22 cellular contexts compared by ENCODE assay signal in the genomic region with DNA sequence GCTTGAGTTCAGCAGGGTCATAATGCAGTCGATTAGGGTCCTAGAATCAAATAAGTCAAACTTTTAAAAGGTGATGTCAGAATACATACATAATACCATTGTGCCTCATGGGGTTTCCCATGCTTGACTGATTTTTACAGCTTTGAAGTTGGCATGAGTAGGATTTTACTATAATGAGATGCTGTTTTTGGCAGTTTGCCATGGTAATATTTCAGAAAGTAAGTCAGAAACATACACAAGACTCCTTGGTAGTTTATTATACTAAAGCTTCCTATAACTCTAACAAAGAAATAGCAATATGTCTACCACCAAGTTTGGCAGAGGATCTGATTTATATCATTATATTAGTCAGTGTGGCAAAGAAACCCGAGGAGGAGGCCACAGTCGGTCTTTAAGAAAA. TPM values are rescaled to one million over a fixed set of nuclear protein-coding genes. Genes with fewer than 3 reads are reported as not detected.
DNase-seq lines count a peak whose midpoint lies in the region; ATAC-seq, FAIRE-seq and TF ChIP-seq lines count a peak whose summit lies in the region.
"Had no signal": no experiment of that assay in that cellular context is flagged by ENCODE, and none has a peak within 500 bp of the region (broad histone marks: within the 10 kb centered on the region; RNA-seq: fewer than 3 reads in every experiment).

No MANE protein-coding gene starts in this region.

- no peak overlapping the region for H3K56ac ChIP-seq in IMR-90 (ENCODE audit: extremely low read depth, insufficient read depth, low read length)

- H2BK5ac ChIP-seq in IMR-90 (ENCODE audit: low read depth, low read length, poor library complexity, severe bottlenecking): no peak overlapping the region

- H3K9me3 ChIP-seq in A549: no peaks in the 10 kb centered on the region
- no peaks in the 10 kb centered on the region for H3K9me3 ChIP-seq in IMR-90 (ENCODE audit: control insufficient read depth, insufficient read depth, low read length)
- H3K9me3 ChIP-seq: left ventricle myocardium inferior, right lobe of liver, SJSA1, stomach, uterus had no signal

- no peaks in the 10 kb centered on the region for H3K9me3 Mint-ChIP-seq in naive thymus-derived CD8-positive, alpha-beta T cell

- H3K4me1 ChIP-seq in A549: no peaks in the 10 kb centered on the region
- H3K4me1 ChIP-seq in IMR-90 (ENCODE audit: control insufficient read depth, insufficient read depth, low read length): no peaks in the 10 kb centered on the region
- H3K4me1 ChIP-seq: left ventricle myocardium inferior, SJSA1, stomach, uterus had no signal

- TF ChIP-seq POLR2A in A549 (IDR thresholded peaks at IDR 0.05; ENCODE audit: low read length): no peak
- TF ChIP-seq POLR2A in IMR-90 (IDR thresholded peaks at IDR 0.05; ENCODE audit: low read depth, low read length): no peak

- peaks cover 4 to 76% (median 6%) of the 10 kb centered on the region in 3 donors for H3K36me3 Mint-ChIP-seq in naive thymus-derived CD8-positive, alpha-beta T cell

- no peaks in the 10 kb centered on the region for H3K27me3 Mint-ChIP-seq in naive thymus-derived CD8-positive, alpha-beta T cell

- DNase-seq in A549 (ENCODE audit: low read depth in 1 of 2, low spot score in 1 of 2) (no peak), IMR-90 (peak; percentile 12), RCC 7860 (ENCODE audit: low spot score) (peak; percentile 51), glomerular endothelial cell (ENCODE audit: extremely low read depth, low read depth, low spot score) (peak; percentile 9)
- no peak for DNase-seq in stimulated activated naive CD4-positive, alpha-beta T cell treated with Interleukin-2 at 50 U/mL for 16 hours (lab: John Stamatoyannopoulos, UW)
- no peak for DNase-seq in NK-92 treated with Interleukin-12 subunit alpha and Interleukin-12 subunit beta, amount 100 ng/mL, for 24 hours (lab: John Stamatoyannopoulos, UW)
- DNase-seq in naive thymus-derived CD8-positive, alpha-beta T cell: no peak
- DNase-seq: amniotic stem cell, cerebellar nuclear complex, endodermal cell, foreskin melanocyte, GDM1, left ventricle myocardium inferior, NCI-H1048, occipital lobe, right lobe of liver, stomach, uterus had no signal

- no peaks in the 10 kb centered on the region for H3K27me3 ChIP-seq in IMR-90 (ENCODE audit: control insufficient read depth, insufficient read depth, low read length)
- H3K27me3 ChIP-seq: right lobe of liver, SJSA1, stomach, uterus had no signal

- H3K4ac ChIP-seq in IMR-90 (ENCODE audit: low read depth, low read length): no peak overlapping the region

- no peak overlapping the region for H3K4me3 Mint-ChIP-seq in naive thymus-derived CD8-positive, alpha-beta T cell
- H3K4me3 Mint-ChIP-seq: endodermal cell had no signal

- no peak overlapping the region for H2BK20ac ChIP-seq in IMR-90 (ENCODE audit: low read depth, low read length)

- TF ChIP-seq CTCF in A549 (IDR thresholded peaks at IDR 0.05) (no peak), IMR-90 (conservative IDR thresholded peaks at IDR 0.05; ENCODE audit: low read depth, low read length) (no peak)

- no peak overlapping the region for H3K18ac ChIP-seq in IMR-90 (ENCODE audit: low read depth, low read length)

- H2AK9ac ChIP-seq in IMR-90 (replicated peaks; ENCODE audit: low read depth, low read length, poor library complexity): no peak overlapping the region

- no peak overlapping the region for H4K5ac ChIP-seq in IMR-90 (ENCODE audit: low read depth, low read length)

- no peak overlapping the region for H2BK15ac ChIP-seq in IMR-90 (ENCODE audit: low read depth, low read length)

- no peak for TF ChIP-seq RAD21 in A549 (conservative IDR thresholded peaks at IDR 0.05 in 1 of 2, IDR thresholded peaks at IDR 0.05 in 1 of 2)
- no peak for TF ChIP-seq RAD21 in IMR-90 (IDR thresholded peaks at IDR 0.05; ENCODE audit: low read length)

- no peaks in the 10 kb centered on the region for H3K79me1 ChIP-seq in IMR-90 (ENCODE audit: low read depth in 1 of 2, low read length in 2 of 2)

- H3K14ac ChIP-seq in IMR-90 (replicated peaks; ENCODE audit: low read depth, low read length): no peak overlapping the region

- intact Hi-C loops in IMR-90 (cut with micrococcal nuclease): no loop called here

- H4K8ac ChIP-seq in IMR-90 (ENCODE audit: low read depth in 2 of 2, low read length in 2 of 2): no peak overlapping the region

- H3K36me3 ChIP-seq in IMR-90 (ENCODE audit: control insufficient read depth, insufficient read depth, low read length): peaks cover 3% of the 10 kb centered on the region
- H3K36me3 ChIP-seq: uterus had no signal

- H2AFZ ChIP-seq in IMR-90 (replicated peaks; ENCODE audit: low read length, poor library complexity): no peak overlapping the region

- H3K27ac ChIP-seq in A549: no peak overlapping the region
- no peak overlapping the region for H3K27ac ChIP-seq in IMR-90 (ENCODE audit: insufficient read depth, low read length)
- H3K27ac ChIP-seq: left ventricle myocardium inferior, right lobe of liver, SJSA1, stomach, uterus had no signal

- FAIRE-seq in A549 (lab: Jason Lieb, UNC): peak; percentile 90
- FAIRE-seq in RCC 7860 (lab: Jason Lieb, UNC): peak; percentile 86
- FAIRE-seq: GM12891, HepG2 had no signal

- no peak for ATAC-seq in A549
- ATAC-seq in IMR-90 (ENCODE audit: low read depth): no peak; the same call in 1 of the 2 replicates
- no peak for ATAC-seq in HG03469 (IDR thresholded peaks at IDR 0.05; ENCODE audit: unreplicated experiment)
- ATAC-seq in naive thymus-derived CD8-positive, alpha-beta T cell: no peak
- ATAC-seq: HepG2, right lobe of liver had no signal

- peaks cover 0 to 2% (median 0%) of the 10 kb centered on the region in 4 donors for H3K4me1 Mint-ChIP-seq in naive thymus-derived CD8-positive, alpha-beta T cell
- H3K4me1 Mint-ChIP-seq: endodermal cell had no signal

- no peak overlapping the region for H3K4me2 ChIP-seq in A549
- H3K4me2 ChIP-seq in IMR-90 (ENCODE audit: low read depth, low read length): no peak overlapping the region

- no peaks in the 10 kb centered on the region for H3K9me1 ChIP-seq in IMR-90 (ENCODE audit: insufficient read depth, low read length)

- no peak overlapping the region for H2BK120ac ChIP-seq in IMR-90 (ENCODE audit: low read depth, low read length)

- no peak overlapping the region for H4K91ac ChIP-seq in IMR-90 (ENCODE audit: insufficient read depth, low read depth, low read length)

- H3K9ac ChIP-seq in IMR-90 (ENCODE audit: low read depth, low read length): no peak overlapping the region

- H3K4me3 ChIP-seq in A549 (no peak overlapping the region), IMR-90 (ENCODE audit: insufficient read depth, low read depth, low read length) (no peak overlapping the region)
- H3K4me3 ChIP-seq: left ventricle myocardium inferior, right lobe of liver, SJSA1, stomach, uterus had no signal

- CTCF ChIA-PET in A549 (lab: Yijun Ruan, JAX) (interaction anchor here (0.9 to 3.1 kb wide), 3 partner anchors 17 to 395 kb away, joined by 3 to 13 read pairs (median 5); no protein-coding TSS in a partner anchor), IMR-90 (lab: Yijun Ruan, JAX) (no interaction called here)

- no peak overlapping the region for H2AK5ac ChIP-seq in IMR-90 (ENCODE audit: low read depth, low read length)

- dilution Hi-C loops in IMR-90 (cut with HindIII; ENCODE audit: low sequenced_read_pairs, unreplicated experiment): no loop called here

- no peak overlapping the region for H3K27ac Mint-ChIP-seq in naive thymus-derived CD8-positive, alpha-beta T cell
- H3K27ac Mint-ChIP-seq: endodermal cell had no signal

- in situ Hi-C loops in IMR-90 (cut with MboI; ENCODE audit: low sequenced_read_pairs): no loop called here

- BruUV-seq in IMR-90 (replicated peaks; lab: Mats Ljungman, UMichigan): no TSS peak

- H4K20me1 ChIP-seq in IMR-90 (ENCODE audit: insufficient read depth, low read length): no peaks in the 10 kb centered on the region

- POLR2A ChIA-PET in A549 (lab: Yijun Ruan, JAX) (no interaction called here), IMR-90 (lab: Charles Lee; ENCODE audit: unreplicated experiment) (no interaction called here)
- POLR2A ChIA-PET in naive thymus-derived CD8-positive, alpha-beta T cell (lab: Charles Lee): no interaction called here

- TF ChIP-seq EP300 in A549 (IDR thresholded peaks at IDR 0.05): no peak

- H3K23ac ChIP-seq in IMR-90 (ENCODE audit: low read depth, low read length): no peak overlapping the region

- 90% methylated on average over 3 of the region's 3 CpGs for WGBS in A549 (ENCODE audit: missing lambda C conversion rate)
- WGBS in IMR-90 (ENCODE audit: extremely low coverage in 2 of 2, insufficient read length in 1 of 2), 2 experiments: no CpG with 5 or more reads among the region's 3 CpGs

TF ChIP-seq in A549, 52 proteins besides CTCF, POLR2A, EP300 and RAD21 (continues in another document):
- TF ChIP-seq HOXA7 (CRISPR knock-in tag; IDR thresholded peaks at IDR 0.05) (no peak), CHD2 (IDR thresholded peaks at IDR 0.05; ENCODE audit: low read length, partially characterized antibody) (no peak), CBX8 (IDR thresholded peaks at IDR 0.05) (no peak), ZNF302 (CRISPR knock-in tag; IDR thresholded peaks at IDR 0.05) (no peak), POLR2AphosphoS2 (conservative IDR thresholded peaks at IDR 0.05; ENCODE audit: low read length) (no peak), ZC3H11A (IDR thresholded peaks at IDR 0.05) (no peak), NPAS2 (CRISPR knock-in tag; IDR thresholded peaks at IDR 0.05; ENCODE audit: borderline replicate concordance) (no peak)

TF ChIP-seq in IMR-90, 13 proteins besides CTCF, POLR2A, EP300 and RAD21:
- no peak for TF ChIP-seq CHD1 (IDR thresholded peaks at IDR 0.05; ENCODE audit: low read depth, low read length)

RNA-seq across cellular contexts. Expression of gene PHKA2, which starts 45.2 kb away (rescaled TPM):
- polyA plus RNA-seq in A549 (2011; rRNA removed): 21.2 and 27.9 TPM in 2 replicates
- polyA plus RNA-seq in A549 (2012; cell fraction: cytosol; rRNA removed): 22.0 and 22.4 TPM in 2 replicates
- 99.3 and 118 TPM in 2 replicates for polyA plus RNA-seq in A549 (2012; cell fraction: nucleus; rRNA removed)
- polyA plus RNA-seq in A549 (2017; fragmentation: RNase III; extraction: RNeasy Plus Mini Kit Qiagen cat#74134 plus additional on column Dnase treatment): 14.0 to 16.3 TPM (median 16.1 TPM) in 3 replicates
- polyA minus RNA-seq in A549 (2011; rRNA and poly(A)+ RNA removed): 37.0 and 45.6 TPM in 2 replicates
- total RNA-seq in IMR-90 (2012; rRNA removed): 9.4 and 10.0 TPM in 2 replicates
- polyA plus RNA-seq in IMR-90 (2012; rRNA removed): 21.1 and 21.5 TPM in 2 replicates
- polyA plus RNA-seq in IMR-90 (2012; cell fraction: cytosol; rRNA removed): 7.0 and 12.9 TPM in 2 replicates
- 157 and 189 TPM in 2 replicates for polyA plus RNA-seq in IMR-90 (2012; cell fraction: nucleus; rRNA removed; ENCODE audit: low replicate concordance)
- 6.7 and 29.7 TPM in 2 replicates for total RNA-seq in glomerular endothelial cell
- 10 to 100 TPM; 45.7 to 53.0 TPM for total RNA-seq in naive thymus-derived CD8-positive, alpha-beta T cell
- 1 to 10 TPM; 6.5 to 9.2 (median 7.9) TPM for polyA plus RNA-seq in naive thymus-derived CD8-positive, alpha-beta T cell

Comparison
In these comparisons a context has a peak if more than half of its experiments do, and no peak if none do; other contexts are left out.
1. DNase-seq: peak in IMR-90 (single experiment), RCC 7860 (single experiment) and glomerular endothelial cell (single experiment); none in A549 (0 of 2), stimulated activated naive CD4-positive, alpha-beta T cell treated with Interleukin-2 at 50 U/mL for 16 hours (single experiment), NK-92 treated with Interleukin-12 subunit alpha and Interleukin-12 subunit beta, amount 100 ng/mL, for 24 hours (single experiment) and naive thymus-derived CD8-positive, alpha-beta T cell (0 of 10).